1 cellular context compared by ENCODE assay signal in genomic region chr9:115946530-115946929, GRCh38.
A peak's percentile ranks its signal among the peaks of the same experiment; 100 is the strongest.
TF ChIP-seq lines count a peak whose summit lies in the region.

No MANE protein-coding gene starts in this region.

TF ChIP-seq in IMR-90, 13 proteins besides CTCF, POLR2A, EP300 and RAD21:
- TF ChIP-seq RFX5 (IDR thresholded peaks at IDR 0.05; ENCODE audit: low read depth, low read length) (no peak), CEBPB (IDR thresholded peaks at IDR 0.05; ENCODE audit: low read depth, low read length) (peak; percentile 70)
